9 cellular contexts compared by ENCODE assay signal in genomic region chr4:77044458-77045124, GRCh38. TPM values are rescaled to one million over a fixed set of nuclear protein-coding genes. Genes with fewer than 3 reads are reported as not detected.
DNase-seq lines count a peak whose midpoint lies in the region; ATAC-seq and TF ChIP-seq lines count a peak whose summit lies in the region.
"Had no signal": no experiment of that assay in that cellular context is flagged by ENCODE, and none has a peak within 500 bp of the region (broad histone marks: within the 10 kb centered on the region; RNA-seq: fewer than 3 reads in every experiment).

No MANE protein-coding gene starts in this region.

- no peaks in the 10 kb centered on the region for H3K9me3 ChIP-seq in T-helper 17 cell (ENCODE audit: control insufficient read depth, low read length, poor library complexity, severe bottlenecking)

- peak overlapping the region; percentile 33 for H3K4me3 Mint-ChIP-seq in T-helper 17 cell

- H3K4me3 ChIP-seq in HFF-Myc (replicated peaks; ENCODE audit: low read depth, low read length) (no peak overlapping the region), retinal pigment epithelial cell (ENCODE audit: low read length) (no peak overlapping the region)
- H3K4me3 ChIP-seq: SK-N-MC had no signal

- ATAC-seq in T-helper 17 cell (peak; percentile 59), foreskin keratinocyte (peak; percentile 12), GM19324 (IDR thresholded peaks at IDR 0.05; ENCODE audit: low FRiP score, unreplicated experiment) (no peak)

- no peaks in the 10 kb centered on the region for H3K27me3 ChIP-seq in foreskin keratinocyte

- DNase-seq in COLO829 (ENCODE audit: low spot score) (peak; percentile 27), HFF-Myc (ENCODE audit: extremely low read depth, low read depth) (peak; percentile 37), T-helper 17 cell (no peak), foreskin keratinocyte (peak in 1 of 2 donors; percentile 47), retinal pigment epithelial cell (ENCODE audit: low read depth) (peak; percentile 26), hepatic stellate cell (ENCODE audit: low spot score) (no peak), NOMO-1 treated with dmso at 0.1 percent for 144 hours (lab: John Stamatoyannopoulos, UW; ENCODE audit: unreplicated experiment) (no peak)

- TF ChIP-seq CTCF in HFF-Myc (IDR thresholded peaks at IDR 0.05; ENCODE audit: low read depth, low read length, missing control alignments) (peak; percentile 52), foreskin keratinocyte (conservative IDR thresholded peaks at IDR 0.05) (peak; percentile 72), retinal pigment epithelial cell (conservative IDR thresholded peaks at IDR 0.05; ENCODE audit: low read depth, low read length) (peak; percentile 64)

- peaks cover 7% of the 10 kb centered on the region for H3K4me1 Mint-ChIP-seq in T-helper 17 cell

- no peaks in the 10 kb centered on the region for H3K27me3 Mint-ChIP-seq in T-helper 17 cell

- H3K27ac Mint-ChIP-seq in T-helper 17 cell: peak overlapping the region; percentile 83

- no peaks in the 10 kb centered on the region for H3K36me3 Mint-ChIP-seq in T-helper 17 cell (ENCODE audit: low read depth)

- peaks cover 4% of the 10 kb centered on the region for H3K4me1 ChIP-seq in foreskin keratinocyte

- H3K27ac ChIP-seq in foreskin keratinocyte: no peak overlapping the region
- H3K27ac ChIP-seq: SK-N-MC had no signal

RNA-seq across cellular contexts. Expression of gene CCNI, which starts 31.2 kb away (rescaled TPM):
- total RNA-seq in T-helper 17 cell (100 to 1,000 TPM; 292 to 317 TPM), foreskin keratinocyte (325 and 343 TPM in 2 replicates)
- polyA plus RNA-seq in foreskin keratinocyte: 169 and 201 TPM in 2 replicates

Comparison
In these comparisons a context has a peak if more than half of its experiments do, and no peak if none do; other contexts are left out.
1. DNase-seq: peak in COLO829 (single experiment), HFF-Myc (single experiment) and retinal pigment epithelial cell (single experiment); none in T-helper 17 cell (0 of 3), hepatic stellate cell (single experiment) and NOMO-1 treated with dmso at 0.1 percent for 144 hours (single experiment).
2. Peak in every context shown above with its lines, with median percentiles within 50 percentile points of each other: CTCF ChIP-seq.